17 cellular contexts compared by ENCODE assay signal in genomic region chr14:57865066-57865449, GRCh38. TPM values are rescaled to one million over a fixed set of nuclear protein-coding genes. Genes with fewer than 3 reads are reported as not detected.
DNase-seq lines count a peak whose midpoint lies in the region; FAIRE-seq and TF ChIP-seq lines count a peak whose summit lies in the region.
"Had no signal": no experiment of that assay in that cellular context is flagged by ENCODE, and none has a peak within 500 bp of the region (broad histone marks: within the 10 kb centered on the region; RNA-seq: fewer than 3 reads in every experiment).

No MANE protein-coding gene starts in this region.

- peaks cover 13% of the 10 kb centered on the region for H3K27me3 ChIP-seq in adipocyte (replicated peaks; ENCODE audit: control insufficient read depth, insufficient read depth, low read length)
- H3K27me3 ChIP-seq in iPS-15b (ENCODE audit: control insufficient read depth, insufficient read depth, low read length), result peaks cover 36% of the 10 kb centered on the region
- peaks cover 91% of the 10 kb centered on the region for H3K27me3 ChIP-seq in smooth muscle cell (ENCODE audit: low read depth)
- H3K27me3 ChIP-seq: BLaER1 treated with 17β-estradiol and CSF1 and Interleukin-3, amounts not matched to agents 10 nM and 100 nM had no signal

- DNase-seq in adipocyte (ENCODE audit: low read depth), result no peak
- DNase-seq in smooth muscle cell (lab: John Stamatoyannopoulos, UW; ENCODE audit: unreplicated experiment), result no peak
- no peak for DNase-seq in GM12892 (ENCODE audit: insufficient read length)
- DNase-seq in NCI-H524 (lab: John Stamatoyannopoulos, UW), result no peak
- DNase-seq in activated naive CD4-positive, alpha-beta T cell treated with anti-CD3 and anti-CD28 coated beads, Interleukin-2, amount 50 U/mL, for 16 hours, result no peak
- DNase-seq: activated CD8-positive, alpha-beta memory T cell treated with anti-CD3 and anti-CD28 coated beads for 24 hours; activated effector memory CD4-positive, alpha-beta T cell treated with Interleukin-2 at 50 U/mL for 16 hours; HFFc6; immature natural killer cell; NCI-H2227 treated with DMSO at 0.1 percent for 48 hours; PC-3; stimulated activated naive CD4-positive, alpha-beta T cell had no signal

- H3K9ac ChIP-seq in adipocyte (ENCODE audit: low read length) (no peak overlapping the region), iPS-15b (ENCODE audit: low read depth, low read length) (no peak overlapping the region), smooth muscle cell (ENCODE audit: low read depth) (no peak overlapping the region)
- H3K9ac ChIP-seq: BLaER1 treated with 17β-estradiol and CSF1 and Interleukin-3, amounts not matched to agents 10 nM and 100 nM had no signal

- TF ChIP-seq POLR2A in GM12892 (IDR thresholded peaks at IDR 0.05; ENCODE audit: low read depth, low read length), result no peak

- H3K36me3 ChIP-seq in HEK293 (ENCODE audit: control insufficient read depth in 2 of 2, insufficient read depth in 1 of 2, low read length in 2 of 2) (no peaks in the 10 kb centered on the region), adipocyte (ENCODE audit: control insufficient read depth, insufficient read depth, low read length, severe bottlenecking) (no peaks in the 10 kb centered on the region), iPS-15b (ENCODE audit: control insufficient read depth, insufficient read depth, low read length) (no peaks in the 10 kb centered on the region), smooth muscle cell (ENCODE audit: low read depth) (no peaks in the 10 kb centered on the region)
- H3K36me3 ChIP-seq: BLaER1 treated with 17β-estradiol and CSF1 and Interleukin-3, amounts not matched to agents 10 nM and 100 nM had no signal

- H4K20me1 ChIP-seq in smooth muscle cell (ENCODE audit: low read depth), result no peaks in the 10 kb centered on the region
- H4K20me1 ChIP-seq: BLaER1 treated with 17β-estradiol and CSF1 and Interleukin-3, amounts not matched to agents 10 nM and 100 nM had no signal

- H3K4me1 ChIP-seq in HEK293 (ENCODE audit: control insufficient read depth, insufficient read depth, low read length) (no peaks in the 10 kb centered on the region; the same call in 1 of the 2 replicates), adipocyte (ENCODE audit: control insufficient read depth, insufficient read depth, low read length) (no peaks in the 10 kb centered on the region), iPS-15b (ENCODE audit: control insufficient read depth, insufficient read depth, low read length) (no peaks in the 10 kb centered on the region), smooth muscle cell (ENCODE audit: low read depth) (peaks cover 16% of the 10 kb centered on the region)
- H3K4me1 ChIP-seq: BLaER1 treated with 17β-estradiol and CSF1 and Interleukin-3, amounts not matched to agents 10 nM and 100 nM had no signal

- no peak for FAIRE-seq in GM12892 (lab: Jason Lieb, UNC)

- POLR2A ChIA-PET in HEK293 (lab: Yijun Ruan, JAX), result interaction anchor here (0.6 kb wide), 1 partner anchor 75 kb away, joined by 6 read pairs; no protein-coding TSS in a partner anchor

- 0% methylated on average over 7 of the region's 28 CpGs for WGBS in smooth muscle cell (ENCODE audit: low lambda C conversion rate)

- H3K79me2 ChIP-seq in smooth muscle cell (ENCODE audit: low read depth), result no peaks in the 10 kb centered on the region

- H2AFZ ChIP-seq in smooth muscle cell (ENCODE audit: low read depth), result no peak overlapping the region

- H3K27ac ChIP-seq in HEK293 (ENCODE audit: extremely low read depth, low read depth, low read length) (no peak overlapping the region), smooth muscle cell (ENCODE audit: low read depth) (no peak overlapping the region)
- H3K27ac ChIP-seq: BLaER1 treated with 17β-estradiol and CSF1 and Interleukin-3, amounts not matched to agents 10 nM and 100 nM; VCaP had no signal

- CTCF ChIA-PET in HEK293 (lab: Yijun Ruan, JAX), result no interaction called here

- H3K9me3 ChIP-seq in HEK293 (ENCODE audit: control insufficient read depth, insufficient read depth, low read depth, low read length), result no peaks in the 10 kb centered on the region
- H3K9me3 ChIP-seq in adipocyte (ENCODE audit: control insufficient read depth, low read length), result no peaks in the 10 kb centered on the region
- no peaks in the 10 kb centered on the region for H3K9me3 ChIP-seq in iPS-15b (ENCODE audit: control insufficient read depth, insufficient read depth, low read length)
- H3K9me3 ChIP-seq in smooth muscle cell (replicated peaks; ENCODE audit: low read depth), result no peaks in the 10 kb centered on the region

- H3F3A ChIP-seq in smooth muscle cell (ENCODE audit: low read depth), result no peaks in the 10 kb centered on the region

- H3K4me3 ChIP-seq in HEK293 (ENCODE audit: low read depth, low read length), result peak overlapping the region; percentile 38
- peak overlapping the region; percentile 75 for H3K4me3 ChIP-seq in adipocyte (ENCODE audit: low read length)
- H3K4me3 ChIP-seq in iPS-15b (ENCODE audit: low read depth, low read length), result peak overlapping the region; percentile 47
- peak overlapping the region; percentile 28 for H3K4me3 ChIP-seq in smooth muscle cell
- H3K4me3 ChIP-seq: BLaER1 treated with 17β-estradiol and CSF1 and Interleukin-3, amounts not matched to agents 10 nM and 100 nM had no signal

- TF ChIP-seq CTCF in HEK293 (tag by site-specific recombination; IDR thresholded peaks at IDR 0.05) (no peak), smooth muscle cell (IDR thresholded peaks at IDR 0.05; ENCODE audit: borderline replicate concordance, insufficient read depth, poor library complexity, severe bottlenecking) (no peak)

- peak overlapping the region; percentile 76 for H3K4me2 ChIP-seq in smooth muscle cell
- H3K4me2 ChIP-seq: BLaER1 treated with 17β-estradiol and CSF1 and Interleukin-3, amounts not matched to agents 10 nM and 100 nM had no signal

TF ChIP-seq in HEK293, 187 proteins besides CTCF, POLR2A, EP300 and RAD21:
- no peak for TF ChIP-seq MEIS1 (CRISPR knock-in tag; IDR thresholded peaks at IDR 0.05; ENCODE audit: borderline replicate concordance)

RNA-seq across cellular contexts. Expression of gene SLC35F4, which starts 0.8 kb away (rescaled TPM):
- total RNA-seq in smooth muscle cell, result not detected in 2 replicates
- polyA plus RNA-seq in smooth muscle cell, result not detected in 2 replicates
- not detected for polyA plus RNA-seq in GM12892 (2012; ENCODE audit: missing spikeins)
- total RNA-seq: HFFc6, osteocyte, PC-3 had no signal
- polyA plus RNA-seq: immature natural killer cell had no signal
